ENCODE assay signal across 12 cellular contexts in the genomic region with DNA sequence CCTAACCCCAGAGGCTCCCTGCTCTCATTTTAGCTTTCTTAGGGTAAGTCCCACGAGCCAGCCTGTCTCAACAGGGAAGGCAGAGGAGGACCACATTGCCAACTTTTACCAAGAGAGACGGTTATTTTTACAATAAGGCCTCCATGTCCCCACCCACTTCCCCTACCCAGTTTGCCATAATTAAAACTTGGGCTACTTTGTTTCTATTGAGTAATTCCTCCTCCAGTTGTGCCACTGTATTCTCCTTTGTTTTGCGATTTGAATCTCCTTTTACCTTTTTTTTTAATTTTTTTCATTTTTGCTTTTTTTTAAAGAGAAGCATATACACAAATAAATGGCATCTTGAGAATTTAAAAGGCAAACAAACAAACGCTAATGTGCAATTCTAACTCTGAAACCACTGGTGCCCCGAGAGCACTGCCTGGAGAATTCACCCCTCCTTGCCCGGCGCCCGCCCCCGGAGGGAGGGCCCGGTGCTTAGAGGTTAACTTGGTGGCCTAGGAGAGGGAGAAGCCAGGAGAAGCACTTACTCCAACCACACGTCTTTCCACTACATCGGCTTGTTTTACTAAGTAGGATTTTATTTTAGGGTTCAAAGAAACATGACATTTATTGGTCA.
DNase-seq lines count a peak whose midpoint lies in the region; ATAC-seq lines count a peak whose summit lies in the region.
"Had no signal": no experiment of that assay in that cellular context is flagged by ENCODE, and none has a peak within 500 bp of the region (broad histone marks: within the 10 kb centered on the region; RNA-seq: fewer than 3 reads in every experiment).

No MANE protein-coding gene starts in this region.

- H3K36me3 ChIP-seq in MG63, result no peaks in the 10 kb centered on the region

- H3K9me3 ChIP-seq in MG63, result no peaks in the 10 kb centered on the region
- H3K9me3 ChIP-seq: body of pancreas had no signal

- peak overlapping the region; percentile 68 for H3K27ac ChIP-seq in caudate nucleus (ENCODE audit: low read depth, low read length)
- H3K27ac ChIP-seq: body of pancreas had no signal

- no peak for ATAC-seq in HG03135 (IDR thresholded peaks at IDR 0.05; ENCODE audit: unreplicated experiment)
- ATAC-seq: body of pancreas had no signal

- no peaks in the 10 kb centered on the region for H3K27me3 ChIP-seq in MG63
- H3K27me3 ChIP-seq: body of pancreas had no signal

- DNase-seq in AG08395 (ENCODE audit: low spot score) (peak; percentile 6), MG63 (peak; percentile 27), caudate nucleus (lab: John Stamatoyannopoulos, UW) (peak in 1 of 61 donors; percentile 11), myocyte (ENCODE audit: low read depth) (peak; percentile 32), AG20443 (ENCODE audit: low spot score) (no peak)
- no peak for DNase-seq in activated CD8-positive, alpha-beta memory T cell treated with anti-CD3 and anti-CD28 coated beads for 24 hours
- DNase-seq in central memory CD4-positive, alpha-beta T cell, result no peak
- DNase-seq: activated CD4-positive, alpha-beta T cell treated with anti-CD3 and anti-CD28 coated beads, Interleukin-2, amount 10 ng/mL, durations not matched to agents 7 days and 5 days; body of pancreas; stimulated activated CD4-positive, alpha-beta T cell treated with anti-CD3 and anti-CD28 coated beads, Interleukin-12 subunit alpha, Interleukin-12 subunit beta, amount 100 ng/mL, for 4 hours; stimulated activated naive CD4-positive, alpha-beta T cell treated with Interleukin-2 at 50 U/mL for 16 hours had no signal

- no peak overlapping the region for H3K4me3 ChIP-seq in MG63
- H3K4me3 ChIP-seq: body of pancreas had no signal

Comparison
In these comparisons a context has a peak if more than half of its experiments do, and no peak if none do; other contexts are left out.
1. DNase-seq: peak in AG08395 (single experiment), MG63 (single experiment) and myocyte (single experiment); none in activated CD8-positive, alpha-beta memory T cell treated with anti-CD3 and anti-CD28 coated beads for 24 hours (single experiment), central memory CD4-positive, alpha-beta T cell (single experiment) and AG20443 (single experiment).